24 cellular contexts compared by ENCODE assay signal in the genomic region with DNA sequence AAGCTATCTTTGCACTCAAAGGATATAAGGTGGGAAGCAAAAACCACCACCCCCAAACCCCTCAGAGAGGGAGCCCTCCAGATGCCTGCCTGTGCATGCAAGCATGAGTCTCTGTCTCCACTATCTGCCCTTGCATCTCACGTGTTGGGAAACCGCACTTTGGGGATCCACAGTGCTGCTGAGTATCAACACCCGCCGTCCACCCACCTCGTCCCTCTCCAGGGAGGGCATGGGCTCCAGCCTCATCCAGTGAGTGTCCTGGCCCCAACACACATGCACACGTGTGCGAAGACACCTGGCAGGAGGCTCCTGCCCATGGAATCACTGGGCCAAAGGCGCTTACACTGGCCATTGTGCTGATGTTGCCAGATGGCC. TPM values are rescaled to one million over a fixed set of nuclear protein-coding genes. Genes with fewer than 3 reads are reported as not detected.
DNase-seq lines count a peak whose midpoint lies in the region; ATAC-seq, FAIRE-seq and TF ChIP-seq lines count a peak whose summit lies in the region.
"Had no signal": no experiment of that assay in that cellular context is flagged by ENCODE, and none has a peak within 500 bp of the region (broad histone marks: within the 10 kb centered on the region; RNA-seq: fewer than 3 reads in every experiment).

No MANE protein-coding gene starts in this region.

- H3K27me3 ChIP-seq in DND-41 (ENCODE audit: insufficient read depth, low read length, poor library complexity) (peaks cover 11% of the 10 kb centered on the region), neural progenitor cell (peaks cover 7% of the 10 kb centered on the region)
- H3K27me3 ChIP-seq: BLaER1 had no signal

- H3K36me3 ChIP-seq in DND-41 (ENCODE audit: insufficient read depth, low read length) (peaks cover 10% of the 10 kb centered on the region), neural progenitor cell (no peaks in the 10 kb centered on the region)

- H3K9ac ChIP-seq in DND-41 (ENCODE audit: low read depth, low read length), result no peak overlapping the region
- no peak overlapping the region for H3K9ac ChIP-seq in neural progenitor cell
- H3K9ac ChIP-seq: BLaER1, GM23248 had no signal

- FAIRE-seq in urothelium cell line (lab: Jason Lieb, UNC), result peak; percentile 69
- FAIRE-seq: A204.1, GM12878, GM19239, H1 had no signal

- H3K4me3 ChIP-seq in DND-41 (ENCODE audit: low read depth in 1 of 2, low read length in 2 of 2) (no peak overlapping the region), neural progenitor cell (no peak overlapping the region)
- H3K4me3 ChIP-seq: BLaER1, GM12878, GM23248 had no signal

- H3K9me3 ChIP-seq in DND-41 (ENCODE audit: insufficient read depth, low read length, severe bottlenecking) (no peaks in the 10 kb centered on the region), neural progenitor cell (ENCODE audit: low read depth) (no peaks in the 10 kb centered on the region)
- H3K9me3 ChIP-seq: BLaER1, Caco-2 had no signal

- no peaks in the 10 kb centered on the region for H3K9me3 Mint-ChIP-seq in neural progenitor cell
- H3K9me3 Mint-ChIP-seq: CD4-positive, CD25-positive, alpha-beta regulatory T cell; CD8-positive, alpha-beta T cell had no signal

- H3K4me2 ChIP-seq in DND-41 (ENCODE audit: insufficient read depth, low read length) (no peak overlapping the region), neural progenitor cell (no peak overlapping the region)
- H3K4me2 ChIP-seq: BLaER1 had no signal

- H3K4me1 ChIP-seq in DND-41 (ENCODE audit: insufficient read depth, low read length) (peaks cover 19% of the 10 kb centered on the region), neural progenitor cell (peaks cover 16% of the 10 kb centered on the region)

- H3F3A ChIP-seq in neural progenitor cell (ENCODE audit: low read depth), result peaks cover 10% of the 10 kb centered on the region

- H3K4me3 Mint-ChIP-seq in neural progenitor cell, result no peak overlapping the region
- H3K4me3 Mint-ChIP-seq: B cell; CD8-positive, alpha-beta T cell had no signal

- H3K36me3 Mint-ChIP-seq in neural progenitor cell, result peaks cover 5% of the 10 kb centered on the region

- peaks cover 33% of the 10 kb centered on the region for H3K4me1 Mint-ChIP-seq in neural progenitor cell

- H3K27ac Mint-ChIP-seq in neural progenitor cell, result peak overlapping the region; percentile 46
- H3K27ac Mint-ChIP-seq: B cell; CD8-positive, alpha-beta T cell had no signal

- H4K20me1 ChIP-seq in DND-41 (ENCODE audit: insufficient read depth, low read length) (peaks cover 26% of the 10 kb centered on the region), neural progenitor cell (ENCODE audit: low read depth) (peaks cover 11% of the 10 kb centered on the region)

- peaks cover 23% of the 10 kb centered on the region for H3K27me3 Mint-ChIP-seq in neural progenitor cell (ENCODE audit: insufficient read depth, low read depth)

- no peak for TF ChIP-seq CTCF in DND-41 (IDR thresholded peaks at IDR 0.05; ENCODE audit: borderline replicate concordance, extremely low read depth, low read length, poor library complexity, severe bottlenecking)
- no peak for TF ChIP-seq CTCF in neural progenitor cell (IDR thresholded peaks at IDR 0.05)

- ATAC-seq in DND-41 (ENCODE audit: insufficient read depth, low read depth) (no peak), HG03280 (IDR thresholded peaks at IDR 0.05; ENCODE audit: unreplicated experiment) (no peak)
- ATAC-seq: CD8-positive, alpha-beta T cell; GM12878 had no signal

- DNase-seq in DND-41 (peak; percentile 35), caudate nucleus (lab: John Stamatoyannopoulos, UW) (no peak), neural progenitor cell (ENCODE audit: low spot score) (no peak), urothelium cell line (ENCODE audit: low spot score) (no peak)
- DNase-seq in stimulated activated CD4-positive, alpha-beta T cell treated with anti-CD3 and anti-CD28 coated beads, Interleukin-2, amount 100 ng/mL, for 48 hours, result no peak
- no peak for DNase-seq in activated CD4-positive, alpha-beta T cell treated with anti-CD3 and anti-CD28 coated beads, Interleukin-2, amount 50 U/mL, for 1 hour
- DNase-seq: Caco-2; CD4-positive, CD25-positive, alpha-beta regulatory T cell; CD8-positive, alpha-beta T cell; DMS153; EL; GDM1; GM23248; H7; HCEC 1CT had no signal

- H3K79me2 ChIP-seq in DND-41 (ENCODE audit: insufficient read depth, low read length) (peaks cover 14% of the 10 kb centered on the region), neural progenitor cell (ENCODE audit: low read depth) (peaks cover 13% of the 10 kb centered on the region)

- H2AFZ ChIP-seq in DND-41 (ENCODE audit: low read depth, low read length) (no peak overlapping the region), neural progenitor cell (replicated peaks) (no peak overlapping the region)
- H2AFZ ChIP-seq: GM23248 had no signal

- H3K27ac ChIP-seq in DND-41 (ENCODE audit: low read length), result no peak overlapping the region
- H3K27ac ChIP-seq in caudate nucleus (ENCODE audit: low read depth, low read length), result peak overlapping the region; percentile 13
- H3K27ac ChIP-seq in neural progenitor cell, result no peak overlapping the region
- H3K27ac ChIP-seq: 22Rv1, C4-2B, GM23248 had no signal

RNA-seq across cellular contexts. Expression of a gene that starts 3.5 kb away (rescaled TPM):
- total RNA-seq in neural progenitor cell (ENCODE audit: low replicate concordance), result 26.8 and 28.1 TPM in 2 replicates

RNA-seq across cellular contexts. Expression of a gene that starts 16.3 kb away (rescaled TPM):
- not detected in 2 replicates for total RNA-seq in neural progenitor cell (ENCODE audit: low replicate concordance)
- total RNA-seq: B cell; CD4-positive, CD25-positive, alpha-beta regulatory T cell; GM12878; GM23248; H7 had no signal

RNA-seq across cellular contexts. Expression of a gene that starts 34.8 kb away (rescaled TPM):
- total RNA-seq in neural progenitor cell (ENCODE audit: low replicate concordance), result 9.7 and 28.4 TPM in 2 replicates
- total RNA-seq: B cell; CD4-positive, CD25-positive, alpha-beta regulatory T cell; CD8-positive, alpha-beta T cell; GM12878; GM23248 had no signal

RNA-seq across cellular contexts. Expression of a gene that starts 53.2 kb away (rescaled TPM):
- total RNA-seq in neural progenitor cell (ENCODE audit: low replicate concordance), result 43.7 and 103 TPM in 2 replicates
